In genomic region chr12:111361717-111362576, GRCh38 we compare ENCODE assay signal across 2 cellular contexts.
TF ChIP-seq lines count a peak whose summit lies in the region.

No MANE protein-coding gene starts in this region.

TF ChIP-seq in HEK293, 187 proteins besides CTCF, POLR2A, EP300 and RAD21:
- TF ChIP-seq GLIS2 (tag by site-specific recombination; IDR thresholded peaks at IDR 0.05) (peak; percentile 27; the same call in 1 of the 2 replicates), ZNF354C (tag by site-specific recombination; IDR thresholded peaks at IDR 0.05; ENCODE audit: borderline replicate concordance, low read depth) (no peak)

TF ChIP-seq in H1, 55 proteins besides CTCF, POLR2A, EP300 and RAD21:
- TF ChIP-seq CTBP2 (IDR thresholded peaks at IDR 0.05; ENCODE audit: borderline replicate concordance, insufficient read depth, insufficient read length, low read length) (no peak), HDAC6 (IDR thresholded peaks at IDR 0.05; ENCODE audit: low read depth, low read length) (no peak), CHD1 (IDR thresholded peaks at IDR 0.05; ENCODE audit: low read depth, low read length) (no peak), BACH1 (IDR thresholded peaks at IDR 0.05; ENCODE audit: low read length) (no peak), BCL11A (IDR thresholded peaks at IDR 0.05; ENCODE audit: low read depth in 2 of 2, low read length in 2 of 2) (no peak), E2F6 (IDR thresholded peaks at IDR 0.05) (no peak), SUZ12 (IDR thresholded peaks at IDR 0.05; ENCODE audit: low read length) (no peak), JUN (IDR thresholded peaks at IDR 0.05; ENCODE audit: low read depth, low read length) (no peak), HDAC2 (IDR thresholded peaks at IDR 0.05; ENCODE audit: borderline replicate concordance in 1 of 2, low read depth in 2 of 2, low read length in 2 of 2) (no peak)
TF ChIP-seq in H1: peak in this region for 0.
